9 cellular contexts compared by ENCODE assay signal in genomic region chr2:109173311-109174171, GRCh38. TPM values are rescaled to one million over a fixed set of nuclear protein-coding genes. Genes with fewer than 3 reads are reported as not detected.
DNase-seq lines count a peak whose midpoint lies in the region; ATAC-seq and TF ChIP-seq lines count a peak whose summit lies in the region.
"Had no signal": no experiment of that assay in that cellular context is flagged by ENCODE, and none has a peak within 500 bp of the region (broad histone marks: within the 10 kb centered on the region; RNA-seq: fewer than 3 reads in every experiment).

No MANE protein-coding gene starts in this region.

- no peak for TF ChIP-seq CTCF in AG10803 (conservative IDR thresholded peaks at IDR 0.05; ENCODE audit: low read length)
- TF ChIP-seq CTCF in nephron (IDR thresholded peaks at IDR 0.05; ENCODE audit: unreplicated experiment in 3 of 3): no peak

- peaks cover under 1% of the 10 kb centered on the region for H3K36me3 Mint-ChIP-seq in nephron (ENCODE audit: low read depth)
- no peaks in the 10 kb centered on the region for H3K36me3 Mint-ChIP-seq in activated CD4-positive, alpha-beta T cell treated with anti-CD3 and anti-CD28 coated beads for 36 hours (ENCODE audit: low read depth)

- H3K36me3 ChIP-seq in esophagus (ENCODE audit: control insufficient read depth in 2 of 2, insufficient read depth in 2 of 2, low read length in 1 of 2): no peaks in the 10 kb centered on the region

- intact Hi-C loops in activated CD4-positive, alpha-beta T cell treated with anti-CD3 and anti-CD28 coated beads for 36 hours (cut with DNase I, micrococcal nuclease): no loop called here

- H3K27ac ChIP-seq in esophagus (ENCODE audit: low read depth in 2 of 2, low read length in 1 of 2): peak overlapping the region; percentile 75 to 76
- H3K27ac ChIP-seq: epithelial cell of prostate had no signal

- no peaks in the 10 kb centered on the region for H3K27me3 ChIP-seq in esophagus (ENCODE audit: control insufficient read depth in 1 of 2, insufficient read depth in 2 of 2, low read length in 2 of 2)

- H3K9me3 Mint-ChIP-seq in nephron: peaks cover 7% of the 10 kb centered on the region
- peaks cover 2% of the 10 kb centered on the region for H3K9me3 Mint-ChIP-seq in activated CD4-positive, alpha-beta T cell treated with anti-CD3 and anti-CD28 coated beads for 36 hours (ENCODE audit: low read depth)

- H3K4me3 Mint-ChIP-seq in nephron: peak overlapping the region in 1 of 3 experiments; percentile 17
- no peak overlapping the region for H3K4me3 Mint-ChIP-seq in activated CD4-positive, alpha-beta T cell treated with anti-CD3 and anti-CD28 coated beads for 36 hours

- POLR2A ChIA-PET in activated CD4-positive, alpha-beta T cell treated with anti-CD3 and anti-CD28 coated beads for 36 hours (lab: Charles Lee): no interaction called here

- CTCF ChIA-PET in activated CD4-positive, alpha-beta T cell treated with anti-CD3 and anti-CD28 coated beads for 36 hours (lab: Charles Lee): no interaction called here

- H3K4me1 Mint-ChIP-seq in nephron: peaks cover 51% of the 10 kb centered on the region
- peaks cover 24% of the 10 kb centered on the region for H3K4me1 Mint-ChIP-seq in activated CD4-positive, alpha-beta T cell treated with anti-CD3 and anti-CD28 coated beads for 36 hours

- no peaks in the 10 kb centered on the region for H3K9me3 ChIP-seq in esophagus (ENCODE audit: control insufficient read depth in 2 of 2, insufficient read depth in 1 of 2, low read depth in 1 of 2, low read length in 1 of 2)

- peak overlapping the region in 2 of 3 experiments; percentile 60 to 64 for H3K27ac Mint-ChIP-seq in nephron
- no peak overlapping the region for H3K27ac Mint-ChIP-seq in activated CD4-positive, alpha-beta T cell treated with anti-CD3 and anti-CD28 coated beads for 36 hours

- H3K4me1 ChIP-seq in esophagus (ENCODE audit: control insufficient read depth in 2 of 2, insufficient read depth in 2 of 2, low read length in 1 of 2): peaks cover 2 to 11% of the 10 kb centered on the region in 2 donors

- H3K4me3 ChIP-seq in AG10803 (ENCODE audit: low read length) (peak overlapping the region; percentile 22), esophagus (ENCODE audit: low read depth in 1 of 2, low read length in 2 of 2) (no peak overlapping the region)

- DNase-seq in AG10803 (ENCODE audit: low read depth) (peak; percentile 98), NCI-H345 (lab: John Stamatoyannopoulos, UW) (peak; percentile 80), RPMI8226 (no peak)
- DNase-seq in activated CD4-positive, alpha-beta T cell treated with anti-CD3 and anti-CD28 coated beads for 36 hours: no peak
- no peak for DNase-seq in stimulated activated CD4-positive, alpha-beta T cell treated with anti-CD3 and anti-CD28 coated beads, Interleukin-2, amount 100 ng/mL, for 48 hours

- H3K27me3 Mint-ChIP-seq in nephron (ENCODE audit: low read depth): peaks cover 17% of the 10 kb centered on the region
- H3K27me3 Mint-ChIP-seq in activated CD4-positive, alpha-beta T cell treated with anti-CD3 and anti-CD28 coated beads for 36 hours: no peaks in the 10 kb centered on the region

- no peak for ATAC-seq in activated CD4-positive, alpha-beta T cell treated with anti-CD3 and anti-CD28 coated beads for 36 hours
- ATAC-seq in HG02884 (IDR thresholded peaks at IDR 0.05; ENCODE audit: unreplicated experiment): no peak

- 65 to 75% methylated on average over 19 of the region's 19 CpGs for WGBS in esophagus, 2 donors

RNA-seq across cellular contexts. Expression of gene SH3RF3, which starts 44.5 kb away (rescaled TPM):
- 1 to 10 TPM; 1.1 to 1.3 TPM for polyA plus RNA-seq in esophagus
- total RNA-seq in activated CD4-positive, alpha-beta T cell treated with anti-CD3 and anti-CD28 coated beads for 36 hours: 1 to 10 TPM; 1.4 TPM

Comparison
In these comparisons a context has a peak if more than half of its experiments do, and no peak if none do; other contexts are left out.
1. DNase-seq: peak in AG10803 (single experiment) and NCI-H345 (single experiment); none in RPMI8226 (single experiment), activated CD4-positive, alpha-beta T cell treated with anti-CD3 and anti-CD28 coated beads for 36 hours (single experiment) and stimulated activated CD4-positive, alpha-beta T cell treated with anti-CD3 and anti-CD28 coated beads, Interleukin-2, amount 100 ng/mL, for 48 hours (0 of 2).